ENCODE assay signal across 28 cellular contexts in the genomic region with DNA sequence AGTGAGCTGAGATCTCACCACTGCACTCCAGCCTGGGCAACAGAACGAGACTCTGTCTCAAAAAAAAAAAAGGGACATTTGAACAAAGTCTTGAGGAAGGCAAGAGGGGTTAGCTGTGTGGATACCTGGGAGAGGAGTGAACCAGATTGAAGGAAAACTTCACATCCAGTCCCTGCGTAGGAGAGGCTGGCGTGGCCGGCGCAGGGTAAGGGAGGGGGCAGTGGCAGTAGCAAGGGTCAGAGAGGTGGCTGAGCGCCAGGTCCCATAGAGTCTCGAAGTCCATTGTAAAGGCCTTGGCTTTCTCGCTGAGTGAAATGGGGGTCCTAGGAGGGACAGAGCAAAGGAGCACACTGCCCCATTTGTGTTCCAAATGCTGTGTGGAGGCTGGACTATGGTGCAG.
"Had no signal": no experiment of that assay in that cellular context is flagged by ENCODE, and none has a peak within 500 bp of the region (broad histone marks: within the 10 kb centered on the region; RNA-seq: fewer than 3 reads in every experiment).

No MANE protein-coding gene starts in this region.

- H3K27ac Mint-ChIP-seq: dendritic cell treated with granulocyte-macrophage colony-stimulating factor and Interleukin-4, amounts not matched to agents 40 ng/mL and 50 ng/mL, for 4 days; effector memory CD8-positive, alpha-beta T cell; mesothelial cell of epicardium; naive B cell; natural killer cell treated with Interleukin-12 subunit alpha and Interleukin-12 subunit beta and Interleukin-15 and Interleukin-18, amount 100 ng/mL, for 72 hours; stimulated activated effector memory CD8-positive, alpha-beta T cell treated with anti-CD3 and anti-CD28 coated beads, Interleukin-12 subunit alpha, Interleukin-12 subunit beta, amount 100 ng/mL, for 72 hours had no signal

- H3K36me3 Mint-ChIP-seq: mesothelial cell of epicardium; naive B cell; natural killer cell treated with Interleukin-12 subunit alpha and Interleukin-12 subunit beta and Interleukin-15 and Interleukin-18, amount 100 ng/mL, for 72 hours; stimulated activated effector memory CD8-positive, alpha-beta T cell treated with anti-CD3 and anti-CD28 coated beads, Interleukin-12 subunit alpha, Interleukin-12 subunit beta, amount 100 ng/mL, for 72 hours had no signal

- H3K9me3 ChIP-seq: gastrocnemius medialis, mucosa of descending colon, ovary, psoas muscle, sigmoid colon, thyroid gland had no signal

- DNase-seq: effector memory CD8-positive, alpha-beta T cell; foreskin fibroblast; gastrocnemius medialis; heart left ventricle; left cardiac atrium; left lung; mesenchymal stem cell; mucosa of descending colon; naive B cell; ovary; posterior cingulate gyrus; psoas muscle; right cardiac atrium; sigmoid colon; stimulated activated CD4-positive, alpha-beta T cell treated with anti-CD3 and anti-CD28 coated beads, Interleukin-2, amount 100 ng/mL, for 24 hours; stimulated activated CD4-positive, alpha-beta T cell treated with anti-CD3 and anti-CD28 coated beads, Interleukin-4, amount 100 ng/mL, for 24 hours; stimulated activated naive CD4-positive, alpha-beta T cell treated with Interleukin-2 at 50 U/mL for 16 hours; stomach; thyroid gland had no signal

- H3K4me3 Mint-ChIP-seq: dendritic cell treated with granulocyte-macrophage colony-stimulating factor and Interleukin-4, amounts not matched to agents 40 ng/mL and 50 ng/mL, for 4 days; effector memory CD8-positive, alpha-beta T cell; mesothelial cell of epicardium; naive B cell; natural killer cell treated with Interleukin-12 subunit alpha and Interleukin-12 subunit beta and Interleukin-15 and Interleukin-18, amount 100 ng/mL, for 72 hours; neural crest cell; stimulated activated effector memory CD8-positive, alpha-beta T cell treated with anti-CD3 and anti-CD28 coated beads, Interleukin-12 subunit alpha, Interleukin-12 subunit beta, amount 100 ng/mL, for 72 hours had no signal

- H2AFZ ChIP-seq: hepatocyte had no signal

- H3K79me2 ChIP-seq: hepatocyte had no signal

- H3K4me2 ChIP-seq: hepatocyte had no signal

- H3K4me1 ChIP-seq: heart left ventricle, left lung, sigmoid colon, stomach, thyroid gland had no signal

- H3K27me3 ChIP-seq: gastrocnemius medialis, ovary, sigmoid colon, thyroid gland, upper lobe of left lung had no signal

- ATAC-seq: effector memory CD8-positive, alpha-beta T cell; esophagus mucosa; gastrocnemius medialis; heart left ventricle; left cardiac atrium; left lung; mucosa of descending colon; psoas muscle; right cardiac atrium; stimulated activated effector memory CD8-positive, alpha-beta T cell treated with anti-CD3 and anti-CD28 coated beads, Interleukin-12 subunit alpha, Interleukin-12 subunit beta, amount 100 ng/mL, for 72 hours had no signal

- H3K4me3 ChIP-seq: gastrocnemius medialis, heart left ventricle, hepatocyte, left lung, mucosa of descending colon, ovary, psoas muscle, sigmoid colon, stomach, thyroid gland, upper lobe of left lung had no signal

- H3K9me3 Mint-ChIP-seq: dendritic cell treated with granulocyte-macrophage colony-stimulating factor and Interleukin-4, amounts not matched to agents 40 ng/mL and 50 ng/mL, for 4 days; effector memory CD8-positive, alpha-beta T cell; natural killer cell treated with Interleukin-12 subunit alpha and Interleukin-12 subunit beta and Interleukin-15 and Interleukin-18, amount 100 ng/mL, for 72 hours had no signal

- H3K36me3 ChIP-seq: gastrocnemius medialis, heart left ventricle, left lung, ovary, sigmoid colon, stomach, thyroid gland, upper lobe of left lung had no signal

- H3K27ac ChIP-seq: epithelial cell of prostate, gastrocnemius medialis, heart left ventricle, hepatocyte, left lung, ovary, psoas muscle, sigmoid colon, stomach, thyroid gland, upper lobe of left lung had no signal
